1 cellular context compared by ENCODE assay signal in genomic region chr7:107063245-107064120, GRCh38.
A peak's percentile ranks its signal among the peaks of the same experiment; 100 is the strongest.
TF ChIP-seq lines count a peak whose summit lies in the region.

No MANE protein-coding gene starts in this region.

TF ChIP-seq in K562, 482 proteins besides CTCF, POLR2A, EP300 and RAD21 (continued from another document):
- TF ChIP-seq, protein P1, sequence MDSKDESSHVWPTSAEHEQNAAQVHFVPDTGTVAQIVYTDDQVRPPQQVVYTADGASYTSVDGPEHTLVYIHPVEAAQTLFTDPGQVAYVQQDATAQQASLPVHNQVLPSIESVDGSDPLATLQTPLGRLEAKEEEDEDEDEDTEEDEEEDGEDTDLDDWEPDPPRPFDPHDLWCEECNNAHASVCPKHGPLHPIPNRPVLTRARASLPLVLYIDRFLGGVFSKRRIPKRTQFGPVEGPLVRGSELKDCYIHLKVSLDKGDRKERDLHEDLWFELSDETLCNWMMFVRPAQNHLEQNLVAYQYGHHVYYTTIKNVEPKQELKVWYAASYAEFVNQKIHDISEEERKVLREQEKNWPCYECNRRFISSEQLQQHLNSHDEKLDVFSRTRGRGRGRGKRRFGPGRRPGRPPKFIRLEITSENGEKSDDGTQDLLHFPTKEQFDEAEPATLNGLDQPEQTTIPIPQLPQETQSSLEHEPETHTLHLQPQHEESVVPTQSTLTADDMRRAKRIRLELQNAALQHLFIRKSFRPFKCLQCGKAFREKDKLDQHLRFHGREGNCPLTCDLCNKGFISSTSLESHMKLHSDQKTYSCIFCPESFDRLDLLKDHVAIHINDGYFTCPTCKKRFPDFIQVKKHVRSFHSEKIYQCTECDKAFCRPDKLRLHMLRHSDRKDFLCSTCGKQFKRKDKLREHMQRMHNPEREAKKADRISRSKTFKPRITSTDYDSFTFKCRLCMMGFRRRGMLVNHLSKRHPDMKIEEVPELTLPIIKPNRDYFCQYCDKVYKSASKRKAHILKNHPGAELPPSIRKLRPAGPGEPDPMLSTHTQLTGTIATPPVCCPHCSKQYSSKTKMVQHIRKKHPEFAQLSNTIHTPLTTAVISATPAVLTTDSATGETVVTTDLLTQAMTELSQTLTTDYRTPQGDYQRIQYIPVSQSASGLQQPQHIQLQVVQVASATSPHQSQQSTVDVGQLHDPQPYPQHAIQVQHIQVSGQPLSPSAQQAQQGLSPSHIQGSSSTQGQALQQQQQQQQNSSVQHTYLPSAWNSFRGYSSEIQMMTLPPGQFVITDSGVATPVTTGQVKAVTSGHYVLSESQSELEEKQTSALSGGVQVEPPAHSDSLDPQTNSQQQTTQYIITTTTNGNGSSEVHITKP (IDR thresholded peaks at IDR 0.05; ENCODE audit: partially characterized antibody): peak; percentile 86
- TF ChIP-seq KHSRP (IDR thresholded peaks at IDR 0.05): no peak
- peak; percentile 5 to 70; a peak in 1 of 4 replicates for TF ChIP-seq TRIM24 (IDR thresholded peaks at IDR 0.05)
- TF ChIP-seq MECOM (CRISPR knock-in tag; IDR thresholded peaks at IDR 0.05): 0 out of 2 replicates have a peak, but pooled peaks have one; percentile 21
